Comparison of ENCODE assay signal across 10 cellular contexts in the genomic region with DNA sequence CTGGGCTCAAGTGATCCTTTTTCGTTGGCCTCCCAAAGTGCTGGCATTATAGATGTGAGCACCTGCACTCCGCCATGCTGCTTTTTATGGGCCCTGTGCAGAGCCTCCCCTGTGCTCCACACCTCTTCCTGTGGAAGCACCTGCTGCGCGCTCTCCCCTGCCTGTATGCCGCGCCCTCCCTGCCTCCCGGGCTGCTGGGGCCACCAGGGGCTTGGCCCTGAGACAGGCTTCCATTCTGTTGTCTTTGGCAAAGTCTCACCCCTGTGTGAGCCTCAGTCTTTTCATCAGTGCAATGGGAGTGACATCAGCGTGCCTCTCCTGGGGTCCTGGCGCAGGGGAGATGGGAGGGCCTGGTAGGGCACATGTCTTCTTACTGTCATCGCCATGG. TPM values are rescaled to one million over a fixed set of nuclear protein-coding genes. Genes with fewer than 3 reads are reported as not detected.
DNase-seq lines count a peak whose midpoint lies in the region; ATAC-seq and TF ChIP-seq lines count a peak whose summit lies in the region.
"Had no signal": no experiment of that assay in that cellular context is flagged by ENCODE, and none has a peak within 500 bp of the region (broad histone marks: within the 10 kb centered on the region; RNA-seq: fewer than 3 reads in every experiment).

No MANE protein-coding gene starts in this region.

- H3K4me1 Mint-ChIP-seq in activated naive CD4-positive, alpha-beta T cell treated with anti-CD3 and anti-CD28 coated beads for 36 hours (ENCODE audit: low read depth): peaks cover 44% of the 10 kb centered on the region

- CTCF ChIA-PET in activated naive CD4-positive, alpha-beta T cell treated with anti-CD3 and anti-CD28 coated beads for 36 hours (lab: Charles Lee): no interaction called here

- no peaks in the 10 kb centered on the region for H3K9me3 Mint-ChIP-seq in activated naive CD4-positive, alpha-beta T cell treated with anti-CD3 and anti-CD28 coated beads for 36 hours

- peak; percentile 34 for DNase-seq in activated naive CD4-positive, alpha-beta T cell treated with Interleukin-2 at 50 U/mL for 16 hours
- no peak for DNase-seq in activated naive CD4-positive, alpha-beta T cell (lab: John Stamatoyannopoulos, UW)
- peak; percentile 39 for DNase-seq in activated naive CD4-positive, alpha-beta T cell treated with anti-CD3 and anti-CD28 coated beads for 36 hours
- no peak for DNase-seq in left lung
- DNase-seq in tibial artery: no peak
- DNase-seq in NCI-H1048 (lab: John Stamatoyannopoulos, UW): no peak
- DNase-seq in HuH-7.5 (ENCODE audit: low spot score): no peak

- peaks cover 4 to 63% of the 10 kb centered on the region in 2 donors for H3K36me3 ChIP-seq in left lung
- peaks cover 37 to 65% (median 45%) of the 10 kb centered on the region in 3 donors for H3K36me3 ChIP-seq in tibial artery

- TF ChIP-seq CTCF in left lung (IDR thresholded peaks at IDR 0.05): no peak
- no peak for TF ChIP-seq CTCF in tibial artery (IDR thresholded peaks at IDR 0.05)

- peak overlapping the region; percentile 94 for H3K27ac Mint-ChIP-seq in activated naive CD4-positive, alpha-beta T cell treated with anti-CD3 and anti-CD28 coated beads for 36 hours

- ATAC-seq in left lung (no peak), GM21528 (IDR thresholded peaks at IDR 0.05; ENCODE audit: low FRiP score, unreplicated experiment) (no peak)

- H3K27me3 ChIP-seq in left lung: no peaks in the 10 kb centered on the region
- H3K27me3 ChIP-seq in tibial artery: no peaks in the 10 kb centered on the region

- no peaks in the 10 kb centered on the region for H3K27me3 Mint-ChIP-seq in activated naive CD4-positive, alpha-beta T cell treated with anti-CD3 and anti-CD28 coated beads for 36 hours (ENCODE audit: low read depth)

- H3K4me3 ChIP-seq in left lung (peak overlapping the region; percentile 48 to 70), tibial artery (peak overlapping the region; percentile 62 to 71)

- intact Hi-C loops in activated naive CD4-positive, alpha-beta T cell treated with anti-CD3 and anti-CD28 coated beads for 36 hours (cut with micrococcal nuclease): loop anchor here (2.0 to 10.0 kb wide), 4 partner anchors 81 to 318 kb away; partner anchors contain the start of genes ADAMTSL5 and MBD3
- intact Hi-C loops in left lung (cut with DNase I): no loop called here
- intact Hi-C loops in tibial artery (cut with DNase I; ENCODE audit: low total_unique reads): loop anchor here (5.0 kb wide), 1 partner anchor 126 kb away; the partner anchor contains the start of gene GAMT

- H3K4me3 Mint-ChIP-seq in activated naive CD4-positive, alpha-beta T cell treated with anti-CD3 and anti-CD28 coated beads for 36 hours: peak overlapping the region; percentile 87

- H3K9me3 ChIP-seq in left lung: no peaks in the 10 kb centered on the region
- H3K9me3 ChIP-seq in tibial artery: no peaks in the 10 kb centered on the region

- H3K36me3 Mint-ChIP-seq in activated naive CD4-positive, alpha-beta T cell treated with anti-CD3 and anti-CD28 coated beads for 36 hours (ENCODE audit: low read depth): peaks cover 47% of the 10 kb centered on the region

- peaks cover 28 to 58% of the 10 kb centered on the region in 2 donors for H3K4me1 ChIP-seq in left lung
- peaks cover 13 to 51% (median 45%) of the 10 kb centered on the region in 4 donors for H3K4me1 ChIP-seq in tibial artery

- peak overlapping the region; percentile 99 for H3K27ac ChIP-seq in left lung
- peak overlapping the region; percentile 91 to 94 for H3K27ac ChIP-seq in tibial artery

RNA-seq across cellular contexts. Expression of gene FAM174C, which starts 1.3 kb away (rescaled TPM):
- 10 to 100 TPM; 62.8 to 65.3 TPM for total RNA-seq in activated naive CD4-positive, alpha-beta T cell treated with anti-CD3 and anti-CD28 coated beads for 36 hours
- 10 to 100 TPM; 48.0 to 58.7 TPM for total RNA-seq in left lung

RNA-seq across cellular contexts. Expression of gene CIRBP, which starts 7.5 kb away (rescaled TPM):
- 100 to 1,000 TPM; 167 to 183 TPM for total RNA-seq in activated naive CD4-positive, alpha-beta T cell treated with anti-CD3 and anti-CD28 coated beads for 36 hours
- 100 to 1,000 TPM; 220 to 235 TPM for total RNA-seq in left lung

RNA-seq across cellular contexts. Expression of gene EFNA2, which starts 9.1 kb away (rescaled TPM):
- not detected for total RNA-seq in activated naive CD4-positive, alpha-beta T cell treated with anti-CD3 and anti-CD28 coated beads for 36 hours
- under 1 TPM in 1 of 2 donors, not detected in 1; 0.52 TPM for total RNA-seq in left lung
- total RNA-seq: omental fat pad, RPMI7951 had no signal

RNA-seq across cellular contexts. Expression of gene MIDN, which starts 28.2 kb away (rescaled TPM):
- 10 to 100 TPM; 50.1 to 52.9 TPM for total RNA-seq in activated naive CD4-positive, alpha-beta T cell treated with anti-CD3 and anti-CD28 coated beads for 36 hours
- total RNA-seq in left lung: 100 to 1,000 TPM in 1 of 2 donors, 10 to 100 TPM in 1; 87.4 to 115 TPM

RNA-seq across cellular contexts. Expression of gene ATP5F1D, which starts 35.1 kb away (rescaled TPM):
- total RNA-seq in activated naive CD4-positive, alpha-beta T cell treated with anti-CD3 and anti-CD28 coated beads for 36 hours: 100 to 1,000 TPM; 153 TPM
- 100 to 1,000 TPM; 139 to 161 TPM for total RNA-seq in left lung

Comparison
In these comparisons a context has a peak if more than half of its experiments do, and no peak if none do; other contexts are left out.
1. DNase-seq: peak in activated naive CD4-positive, alpha-beta T cell treated with Interleukin-2 at 50 U/mL for 16 hours (single experiment) and activated naive CD4-positive, alpha-beta T cell treated with anti-CD3 and anti-CD28 coated beads for 36 hours (single experiment); none in activated naive CD4-positive, alpha-beta T cell (0 of 4), left lung (0 of 2), tibial artery (0 of 2), NCI-H1048 (single experiment) and HuH-7.5 (single experiment).
2. intact Hi-C loops: an anchor here in activated naive CD4-positive, alpha-beta T cell treated with anti-CD3 and anti-CD28 coated beads for 36 hours (2.0 to 10.0 kb wide) and tibial artery (5.0 kb wide); none called in left lung.